19 cellular contexts compared by ENCODE assay signal in the genomic region with DNA sequence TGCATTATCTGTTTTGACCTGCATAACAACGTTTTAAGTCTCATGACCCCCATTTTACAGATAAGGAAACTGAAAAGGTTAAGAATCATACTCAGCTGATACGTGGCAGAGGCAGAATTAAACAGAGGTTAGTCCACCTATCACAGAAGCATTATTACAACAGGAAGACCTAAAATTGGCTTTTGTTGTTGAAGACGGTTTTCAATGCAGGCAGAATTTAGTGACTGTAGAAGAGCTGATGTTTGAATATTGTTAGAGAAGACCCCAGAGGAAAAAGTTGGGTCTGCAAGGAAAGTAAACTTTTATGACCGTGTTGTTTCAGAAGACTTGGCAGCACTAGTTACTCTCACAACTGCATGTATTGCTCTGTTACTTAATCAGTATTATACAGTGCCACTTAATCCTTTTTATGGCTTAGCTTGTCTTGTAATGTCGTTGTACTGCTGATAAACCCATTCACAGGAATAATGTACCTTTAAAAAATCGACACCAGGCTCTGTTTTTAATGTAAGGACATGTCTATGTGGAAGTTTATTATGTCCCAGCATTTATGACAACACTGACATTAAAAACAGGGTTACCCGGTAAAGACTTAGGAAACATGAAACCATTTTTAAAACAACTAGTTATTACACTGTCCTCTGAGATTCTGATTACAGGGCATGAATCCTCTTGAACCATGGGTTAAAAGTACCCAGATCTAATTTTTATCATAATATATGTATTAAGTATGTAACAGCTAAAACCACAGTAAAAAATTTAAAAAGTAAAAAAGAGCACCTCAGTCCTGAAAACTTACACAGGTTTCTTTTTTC.
"Had no signal": no experiment of that assay in that cellular context is flagged by ENCODE, and none has a peak within 500 bp of the region (broad histone marks: within the 10 kb centered on the region; RNA-seq: fewer than 3 reads in every experiment).

No MANE protein-coding gene starts in this region.

- FAIRE-seq: bronchial epithelial cell had no signal

- DNase-seq: activated CD4-positive, alpha-beta memory T cell treated with anti-CD3 and anti-CD28 coated beads for 36 hours; activated gamma-delta T cell treated with Interleukin-2 at 50 U/mL for 16 hours; activated naive CD8-positive, alpha-beta T cell treated with anti-CD3 and anti-CD28 coated beads for 36 hours; activated T-cell treated with anti-CD3 and anti-CD28 coated beads, Interleukin-2, amount 50 U/mL, for 72 hours; dorsolateral prefrontal cortex; hypothalamus; left cardiac atrium; mammary epithelial cell; mucosa of descending colon; naive thymus-derived CD8-positive, alpha-beta T cell; occipital lobe; psoas muscle; stimulated activated CD4-positive, alpha-beta T cell treated with anti-CD3 and anti-CD28 coated beads, Interleukin-12 subunit alpha, Interleukin-12 subunit beta, amount 100 ng/mL, for 4 hours; stimulated activated naive CD4-positive, alpha-beta T cell; substantia nigra; T1000; transverse colon had no signal

- H3K9me3 ChIP-seq: mucosa of descending colon, psoas muscle, transverse colon had no signal

- H3K27ac ChIP-seq: dorsolateral prefrontal cortex, psoas muscle, transverse colon had no signal

- H3K4me3 ChIP-seq: dorsolateral prefrontal cortex, mucosa of descending colon, psoas muscle, transverse colon had no signal

- H3K27me3 ChIP-seq: transverse colon had no signal

- H3K4me1 ChIP-seq: psoas muscle, transverse colon had no signal

- ATAC-seq: activated T-cell treated with anti-CD3 and anti-CD28 coated beads, Interleukin-2, amount 50 U/mL, for 72 hours; left cardiac atrium; mucosa of descending colon; naive thymus-derived CD8-positive, alpha-beta T cell; psoas muscle; sciatic nerve had no signal

- H3K36me3 ChIP-seq: transverse colon had no signal
